Comparison of ENCODE assay signal across 1 cellular context in genomic region chr2:174587607-174588006, GRCh38.
TF ChIP-seq lines count a peak whose summit lies in the region.

No MANE protein-coding gene starts in this region.

TF ChIP-seq in H1, 55 proteins besides CTCF, POLR2A, EP300 and RAD21 (continued from another document):
- TF ChIP-seq HDAC2 (IDR thresholded peaks at IDR 0.05; ENCODE audit: borderline replicate concordance in 1 of 2, low read depth in 2 of 2, low read length in 2 of 2) (no peak), EZH2 (IDR thresholded peaks at IDR 0.05; ENCODE audit: low read depth, low read length, severe bottlenecking) (no peak), USF2 (IDR thresholded peaks at IDR 0.05; ENCODE audit: low read length) (no peak), MAX (IDR thresholded peaks at IDR 0.05) (no peak)
